9 cellular contexts compared by ENCODE assay signal in the genomic region with DNA sequence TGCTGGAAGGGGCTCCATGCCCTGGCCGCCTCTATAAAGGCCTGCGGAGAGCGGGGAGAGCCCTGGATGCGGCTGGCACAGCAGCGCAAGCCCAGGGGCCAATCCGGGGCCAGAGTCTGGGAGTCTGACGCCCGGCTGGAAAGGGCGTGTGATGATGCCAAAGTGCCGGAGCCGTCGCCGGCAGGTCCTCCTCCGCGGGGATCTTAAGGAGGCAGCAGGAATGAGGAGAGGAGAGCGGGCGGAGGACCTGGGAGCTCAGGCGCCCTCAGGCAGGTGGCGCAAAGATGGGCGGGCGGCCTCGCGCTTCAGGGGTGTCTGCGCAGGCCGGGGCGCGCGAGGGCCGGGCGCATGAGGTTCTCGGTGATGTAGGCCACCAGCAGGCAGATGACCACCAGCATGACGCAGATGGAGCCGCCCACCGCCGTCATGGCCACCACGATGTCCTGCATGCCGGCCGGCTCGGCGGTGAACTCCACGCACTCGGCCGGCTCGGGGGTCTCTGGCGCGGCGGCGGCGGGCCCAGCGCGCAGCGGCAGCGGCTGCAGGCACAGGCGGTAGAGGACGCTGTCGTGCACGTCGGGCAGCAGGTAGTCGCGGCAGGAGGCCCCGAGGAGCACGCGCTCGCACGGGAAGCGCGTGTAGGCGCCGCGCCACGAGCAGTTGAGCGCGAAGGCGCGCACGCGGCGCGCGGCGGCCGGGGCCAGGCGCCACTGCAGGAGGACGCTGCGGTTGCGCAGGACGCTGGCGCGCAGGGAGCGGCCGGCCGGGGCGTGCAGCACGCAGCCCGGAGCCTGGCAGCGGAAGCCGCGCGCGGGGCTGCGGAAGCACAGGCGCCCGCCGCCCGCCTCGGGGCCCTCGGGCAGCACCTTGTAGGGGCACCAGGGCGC. TPM values are rescaled to one million over a fixed set of nuclear protein-coding genes. Genes with fewer than 3 reads are reported as not detected.
DNase-seq lines count a peak whose midpoint lies in the region; ATAC-seq and TF ChIP-seq lines count a peak whose summit lies in the region.
"Had no signal": no experiment of that assay in that cellular context is flagged by ENCODE, and none has a peak within 500 bp of the region (broad histone marks: within the 10 kb centered on the region; RNA-seq: fewer than 3 reads in every experiment).

No MANE protein-coding gene starts in this region.

- H2AFZ ChIP-seq in OCI-LY1 (ENCODE audit: low read length) (no peak overlapping the region), MM.1S (ENCODE audit: low read length) (no peak overlapping the region)

- ATAC-seq in left lung, result peak; percentile 30

- no peaks in the 10 kb centered on the region for H3K36me3 ChIP-seq in OCI-LY1 (ENCODE audit: insufficient read depth, low read length)
- H3K36me3 ChIP-seq in breast epithelium, result no peaks in the 10 kb centered on the region
- no peaks in the 10 kb centered on the region for H3K36me3 ChIP-seq in left lung
- no peaks in the 10 kb centered on the region for H3K36me3 ChIP-seq in MM.1S (replicated peaks; ENCODE audit: insufficient read depth, low read length)

- H4K20me1 ChIP-seq in OCI-LY1 (ENCODE audit: insufficient read depth, low read length), result no peaks in the 10 kb centered on the region
- H4K20me1 ChIP-seq in MM.1S (ENCODE audit: insufficient read depth, low read length), result no peaks in the 10 kb centered on the region

- H3K4me1 ChIP-seq in OCI-LY1 (ENCODE audit: insufficient read depth, low read length, severe bottlenecking) (no peaks in the 10 kb centered on the region), breast epithelium (peaks cover 6 to 8% of the 10 kb centered on the region in 2 donors), left lung (peaks cover 7 to 30% of the 10 kb centered on the region in 2 donors), MM.1S (ENCODE audit: low read length) (peaks cover 17% of the 10 kb centered on the region)

- H3K27ac ChIP-seq in OCI-LY1 (ENCODE audit: low read depth, low read length, poor library complexity, severe bottlenecking) (no peak overlapping the region), breast epithelium (no peak overlapping the region), left lung (no peak overlapping the region), MM.1S (ENCODE audit: low read length) (no peak overlapping the region)

- H3K27me3 ChIP-seq in OCI-LY1 (ENCODE audit: insufficient read depth, low read length) (peaks cover under 1% of the 10 kb centered on the region; the same call in 1 of the 2 replicates), breast epithelium (peaks cover 5 to 6% of the 10 kb centered on the region in 2 donors), left lung (peaks cover 8 to 72% of the 10 kb centered on the region in 2 donors), MM.1S (replicated peaks; ENCODE audit: insufficient read depth, low read length) (peaks cover 45% of the 10 kb centered on the region)

- no peaks in the 10 kb centered on the region for H3K9me2 ChIP-seq in OCI-LY1 (ENCODE audit: low read depth, low read length)
- no peaks in the 10 kb centered on the region for H3K9me2 ChIP-seq in MM.1S (replicated peaks; ENCODE audit: insufficient read depth, low read length)

- intact Hi-C loops in breast epithelium (cut with DNase I; ENCODE audit: low total_unique reads), result no loop called here
- intact Hi-C loops in left lung (cut with DNase I), result no loop called here

- H3F3A ChIP-seq in OCI-LY1 (ENCODE audit: insufficient read depth, low read length) (no peaks in the 10 kb centered on the region), MM.1S (ENCODE audit: insufficient read depth, low read length) (peaks cover 12% of the 10 kb centered on the region; the same call in 1 of the 2 replicates)

- no peak overlapping the region; the same call in 1 of the 2 replicates for H3K4me2 ChIP-seq in OCI-LY1 (ENCODE audit: low read length)
- H3K4me2 ChIP-seq in MM.1S (ENCODE audit: low read depth, low read length), result no peak overlapping the region

- DNase-seq in NCI-H1417 (lab: John Stamatoyannopoulos, UW) (peak; percentile 24 to 62 (median 61)), NCI-H1417 treated with DMSO at 0.1 percent for 48 hours (lab: John Stamatoyannopoulos, UW) (no peak), breast epithelium (ENCODE audit: low spot score in 2 of 2) (no peak), left lung (peak; percentile 29 to 85), H4 (ENCODE audit: low spot score) (no peak), SW480 (ENCODE audit: low spot score) (no peak), MM.1S (no peak)

- no peak for TF ChIP-seq POLR2A in breast epithelium (IDR thresholded peaks at IDR 0.05)

- H3K4me3 ChIP-seq in OCI-LY1 (ENCODE audit: low read depth, low read length, poor library complexity, severe bottlenecking) (no peak overlapping the region), breast epithelium (peak overlapping the region in 2 of 3 donors; percentile 47 to 80), left lung (peak overlapping the region; percentile 7 to 40), MM.1S (ENCODE audit: low read length) (no peak overlapping the region)

- H3K79me2 ChIP-seq in OCI-LY1 (ENCODE audit: insufficient read depth, low read length) (no peaks in the 10 kb centered on the region), MM.1S (ENCODE audit: low read length) (no peaks in the 10 kb centered on the region)

- H3K9ac ChIP-seq in OCI-LY1 (ENCODE audit: low read length) (no peak overlapping the region), MM.1S (ENCODE audit: low read length) (no peak overlapping the region)

- peak; percentile 6; the same call in 1 of the 2 replicates for TF ChIP-seq CTCF in OCI-LY1 (IDR thresholded peaks at IDR 0.05; ENCODE audit: low read length)
- TF ChIP-seq CTCF in breast epithelium (IDR thresholded peaks at IDR 0.05), result no peak
- no peak for TF ChIP-seq CTCF in left lung (IDR thresholded peaks at IDR 0.05)
- TF ChIP-seq CTCF in MM.1S (IDR thresholded peaks at IDR 0.05; ENCODE audit: low read length), result no peak

- H3K9me3 ChIP-seq in OCI-LY1 (ENCODE audit: low read length) (no peaks in the 10 kb centered on the region), breast epithelium (no peaks in the 10 kb centered on the region), left lung (no peaks in the 10 kb centered on the region), MM.1S (replicated peaks; ENCODE audit: insufficient read depth, low read length) (no peaks in the 10 kb centered on the region)

RNA-seq across cellular contexts. Expression of a gene that starts 0.7 kb away (rescaled TPM):
- total RNA-seq in breast epithelium (1 to 10 TPM in 1 of 3 donors, under 1 TPM in 2; 0.48 to 2.9 (median 0.98) TPM), left lung (10 to 100 TPM in 1 of 2 donors, 1 to 10 TPM in 1; 7.7 to 12.2 TPM)
- total RNA-seq in H4 (2014; rRNA removed; shearing (Covaris generic)), result 0.85 and 1.2 TPM in 2 replicates
- total RNA-seq: skeletal muscle tissue had no signal

RNA-seq across cellular contexts. Expression of a gene that starts 16.0 kb away (rescaled TPM):
- total RNA-seq in breast epithelium, result 10 to 100 TPM; 32.0 to 69.5 (median 48.9) TPM
- 10 to 100 TPM; 55.3 to 73.5 TPM for total RNA-seq in left lung
- 11.8 and 18.5 TPM in 2 replicates for total RNA-seq in H4 (2014; rRNA removed; shearing (Covaris generic))

RNA-seq across cellular contexts. Expression of a gene that starts 24.6 kb away (rescaled TPM):
- total RNA-seq in breast epithelium (100 to 1,000 TPM; 100 to 125 (median 114) TPM), left lung (100 to 1,000 TPM; 120 to 141 TPM)
- total RNA-seq in H4 (2014; rRNA removed; shearing (Covaris generic)), result 83.4 and 130 TPM in 2 replicates

RNA-seq across cellular contexts. Expression of a gene that starts 32.7 kb away (rescaled TPM):
- total RNA-seq in breast epithelium (10 to 100 TPM in 1 of 3 donors, 1 to 10 TPM in 2; 2.7 to 15.5 (median 7.5) TPM), left lung (10 to 100 TPM; 43.5 to 56.7 TPM)
- not detected in 2 replicates for total RNA-seq in H4 (2014; rRNA removed; shearing (Covaris generic))

RNA-seq across cellular contexts. Expression of a gene that starts 58.8 kb away (rescaled TPM):
- total RNA-seq in breast epithelium, result 1 to 10 TPM; 3.5 to 8.8 (median 3.8) TPM
- total RNA-seq in left lung, result 1 to 10 TPM; 2.6 to 3.5 TPM
- not detected in 2 replicates for total RNA-seq in H4 (2014; rRNA removed; shearing (Covaris generic))

Comparison
In these comparisons a context has a peak if more than half of its experiments do, and no peak if none do; other contexts are left out.
1. DNase-seq: peak in NCI-H1417 (3 of 3) and left lung (2 of 2); none in NCI-H1417 treated with DMSO at 0.1 percent for 48 hours (single experiment), breast epithelium (0 of 2), H4 (single experiment), SW480 (single experiment) and MM.1S (single experiment).
2. H3K4me3 ChIP-seq: peak in breast epithelium (2 of 3) and left lung (2 of 2); none in OCI-LY1 (single experiment) and MM.1S (single experiment).